ENCODE assay signal across 9 cellular contexts in genomic region chr19:3955276-3955675, GRCh38. TPM values are rescaled to one million over a fixed set of nuclear protein-coding genes. Genes with fewer than 3 reads are reported as not detected.
DNase-seq lines count a peak whose midpoint lies in the region; ATAC-seq, FAIRE-seq and TF ChIP-seq lines count a peak whose summit lies in the region.
"Not testable (repeated sequence)": the region's sequence is repeated elsewhere in the genome, so short reads cannot be mapped to it uniquely, and the experiment has no call there.
"Had no signal": no experiment of that assay in that cellular context is flagged by ENCODE, and none has a peak within 500 bp of the region (broad histone marks: within the 10 kb centered on the region; RNA-seq: fewer than 3 reads in every experiment).

No MANE protein-coding gene starts in this region.

- not testable (repeated sequence) for H3K56ac ChIP-seq in H1 (replicated peaks; ENCODE audit: insufficient read length, low read depth, low read length)

- H2BK5ac ChIP-seq in H1 (ENCODE audit: low read depth, low read length) = not testable (repeated sequence)

- H3K4me1 Mint-ChIP-seq in activated T-cell treated with anti-CD3 and anti-CD28 coated beads, Interleukin-2, amount 50 U/mL, for 24 hours (ENCODE audit: low read depth) = peaks cover 12% of the 10 kb centered on the region
- not testable (repeated sequence) for H3K4me1 Mint-ChIP-seq in progenitor cell of endocrine pancreas (ENCODE audit: low read depth)

- not testable (repeated sequence) for H2BK15ac ChIP-seq in H1 (ENCODE audit: low read length)

- not testable (repeated sequence) for H3K4me1 ChIP-seq in A549; H1 (replicated peaks in 1 of 4; ENCODE audit: control insufficient read depth in 3 of 4, insufficient read depth in 4 of 4, low read length in 3 of 4)
- H3K4me1 ChIP-seq in heart right ventricle (peaks cover 6 to 46% (median 34%) of the 10 kb centered on the region in 9 donors), skeletal muscle tissue (ENCODE audit: control insufficient read depth in 3 of 3, insufficient read depth in 3 of 3, low read length in 3 of 3) (peaks cover 16 to 63% (median 46%) of the 10 kb centered on the region in 3 donors)

- not testable (repeated sequence) for H3K14ac ChIP-seq in H1 (ENCODE audit: insufficient read length)

- H3K27me3 Mint-ChIP-seq in activated T-cell treated with anti-CD3 and anti-CD28 coated beads, Interleukin-2, amount 50 U/mL, for 24 hours; progenitor cell of endocrine pancreas: not testable (repeated sequence)

- POLR2A ChIA-PET in A549 (lab: Yijun Ruan, JAX) = not testable (repeated sequence)
- POLR2A ChIA-PET in H1 (lab: Charles Lee; ENCODE audit: partially characterized antibody) = interaction anchor here (0.6 to 24.8 kb wide), 12 partner anchors 10 to 92 kb away, joined by 3 to 870 read pairs (median 8); partner anchors contain the start of genes DAPK3, EEF2, NMRK2 and ZFR2

- FAIRE-seq in A549 (lab: Jason Lieb, UNC); H1 (lab: Jason Lieb, UNC): not testable (repeated sequence)

- H3K36me3 ChIP-seq in H1 (ENCODE audit: control insufficient read depth in 2 of 4, insufficient read depth in 4 of 4, low read length in 3 of 4) (peaks cover 2 to 24% (median 8%) of the 10 kb centered on the region in 4 experiments; a peak in 5 of 8 replicates), heart right ventricle (peaks cover 6 to 51% (median 23%) of the 10 kb centered on the region in 9 donors), skeletal muscle tissue (ENCODE audit: control insufficient read depth in 3 of 3, insufficient read depth in 3 of 3, low read length in 3 of 3) (peaks cover 11 to 24% (median 18%) of the 10 kb centered on the region in 3 donors)

- TF ChIP-seq CTCF in A549 (IDR thresholded peaks at IDR 0.05); H1 (IDR thresholded peaks at IDR 0.05; ENCODE audit: control extremely low read depth in 1 of 3, insufficient read depth in 1 of 3, low read depth in 1 of 3, low read length in 3 of 3); heart right ventricle (IDR thresholded peaks at IDR 0.05); progenitor cell of endocrine pancreas (IDR thresholded peaks at IDR 0.05; ENCODE audit: unreplicated experiment): not testable (repeated sequence)

- not testable (repeated sequence) for H3K4me3 ChIP-seq in A549; H1 (ENCODE audit: extremely low read depth in 1 of 4, insufficient read depth in 2 of 4, low read depth in 3 of 4, low read length in 4 of 4); heart right ventricle; skeletal muscle tissue (ENCODE audit: low read length in 3 of 3)

- not testable (repeated sequence) for TF ChIP-seq POLR2A in A549 (IDR thresholded peaks at IDR 0.05; ENCODE audit: low read length); H1 (IDR thresholded peaks at IDR 0.05; ENCODE audit: control extremely low read depth in 1 of 2, low read depth in 2 of 2, low read length in 2 of 2)

- not testable (repeated sequence) for ATAC-seq in A549, heart right ventricle

- not testable (repeated sequence) for H2BK12ac ChIP-seq in H1 (ENCODE audit: low read depth, low read length)

- H3K79me2 ChIP-seq in H1 (ENCODE audit: control insufficient read depth in 1 of 2, insufficient read depth in 2 of 2, low read length in 2 of 2) = not testable (repeated sequence)

- peak overlapping the region; percentile 29 for H3K27ac Mint-ChIP-seq in activated T-cell treated with anti-CD3 and anti-CD28 coated beads, Interleukin-2, amount 50 U/mL, for 24 hours
- peak overlapping the region; percentile 41 for H3K27ac Mint-ChIP-seq in progenitor cell of endocrine pancreas

- not testable (repeated sequence) for H3K9me3 ChIP-seq in A549; H1 (ENCODE audit: insufficient read depth in 2 of 2, low read depth in 1 of 2, low read length in 1 of 2); heart right ventricle; skeletal muscle tissue (ENCODE audit: control insufficient read depth in 3 of 3, low read length in 3 of 3)

- H3K27ac ChIP-seq in A549; H1 (ENCODE audit: low read depth, low read length): not testable (repeated sequence)
- H3K27ac ChIP-seq in heart right ventricle (peak overlapping the region in 6 of 10 donors; percentile 2 to 97 (median 95)), skeletal muscle tissue (ENCODE audit: low read depth, low read length) (peak overlapping the region; percentile 86)

- H3K9me3 Mint-ChIP-seq in activated T-cell treated with anti-CD3 and anti-CD28 coated beads, Interleukin-2, amount 50 U/mL, for 24 hours; progenitor cell of endocrine pancreas (ENCODE audit: low read depth): not testable (repeated sequence)

- 91% methylated on average over 12 of the region's 13 CpGs for WGBS in A549 (ENCODE audit: missing lambda C conversion rate)
- WGBS in H1 (ENCODE audit: extremely low coverage in 1 of 2, insufficient coverage in 1 of 2, insufficient read length in 1 of 2, insufficient replicate concordance in 2 of 2, low coverage in 1 of 2, low lambda C conversion rate in 2 of 2, missing lambda C conversion rate in 1 of 2), 2 experiments = 94% methylated on average over 13 of the region's 13 CpGs; no CpG with 5 or more reads in 1 of the 2 experiments
- whole genome bisulfite sequencing in heart right ventricle, 2 donors = 82 to 87% methylated on average over 13 of the region's 13 CpGs

- not testable (repeated sequence) for H3K27me3 ChIP-seq in H1 (replicated peaks in 1 of 4; ENCODE audit: control insufficient read depth in 3 of 4, extremely low read depth in 1 of 4, insufficient read depth in 3 of 4, low read length in 3 of 4); heart right ventricle; skeletal muscle tissue (ENCODE audit: control insufficient read depth in 3 of 3, insufficient read depth in 3 of 3, low read length in 3 of 3)

- not testable (repeated sequence) for H3K23me2 ChIP-seq in H1 (ENCODE audit: low read depth, low read length)

- not testable (repeated sequence) for H3K4me3 Mint-ChIP-seq in activated T-cell treated with anti-CD3 and anti-CD28 coated beads, Interleukin-2, amount 50 U/mL, for 24 hours; progenitor cell of endocrine pancreas (ENCODE audit: low read depth)

- not testable (repeated sequence) for TF ChIP-seq EP300 in A549 (IDR thresholded peaks at IDR 0.05); H1 (IDR thresholded peaks at IDR 0.05; ENCODE audit: borderline replicate concordance in 1 of 2, low read depth in 2 of 2, low read length in 2 of 2)

- H4K20me1 ChIP-seq in H1 (replicated peaks in 1 of 2; ENCODE audit: control insufficient read depth in 1 of 2, insufficient read depth in 2 of 2, low read length in 2 of 2) = not testable (repeated sequence)

- H3K36me3 Mint-ChIP-seq in activated T-cell treated with anti-CD3 and anti-CD28 coated beads, Interleukin-2, amount 50 U/mL, for 24 hours (ENCODE audit: low read depth) = peaks cover 33% of the 10 kb centered on the region
- H3K36me3 Mint-ChIP-seq in progenitor cell of endocrine pancreas (ENCODE audit: insufficient read depth) = not testable (repeated sequence)

- not testable (repeated sequence) for H3K79me1 ChIP-seq in H1 (ENCODE audit: low read depth, low read length)

- H4K5ac ChIP-seq in H1 (ENCODE audit: insufficient read length, low read depth, low read length) = not testable (repeated sequence)

- CTCF ChIA-PET in A549 (lab: Yijun Ruan, JAX) = interaction anchor here (1.0 kb wide), 1 partner anchor 134 kb away, joined by 4 read pairs; no protein-coding TSS in a partner anchor
- CTCF ChIA-PET in H1 (lab: Charles Lee; ENCODE audit: partially characterized antibody) = interaction anchor here (0.6 to 1.6 kb wide), 4 partner anchors 9 to 172 kb away, joined by 3 to 4 read pairs (median 3); no protein-coding TSS in a partner anchor

- H3K18ac ChIP-seq in H1 (ENCODE audit: extremely low read depth, low read length) = not testable (repeated sequence)

- H2BK20ac ChIP-seq in H1 (ENCODE audit: low read length) = not testable (repeated sequence)

- H3K9ac ChIP-seq in H1 (replicated peaks in 1 of 4; ENCODE audit: extremely low read depth in 1 of 4, low read depth in 3 of 4, low read length in 3 of 4) = not testable (repeated sequence)
- H3K9ac ChIP-seq in skeletal muscle tissue (ENCODE audit: low read depth in 1 of 3, low read length in 3 of 3) = peak overlapping the region in 1 of 3 donors; percentile 40

- not testable (repeated sequence) for H3K23ac ChIP-seq in H1 (ENCODE audit: insufficient read length)

- not testable (repeated sequence) for H3K4me2 ChIP-seq in A549; H1 (ENCODE audit: insufficient read depth in 1 of 2, low read depth in 2 of 2, low read length in 2 of 2)

- not testable (repeated sequence) for H4K91ac ChIP-seq in H1 (replicated peaks; ENCODE audit: insufficient read length, low read length)

- intact Hi-C loops in heart right ventricle (cut with DNase I) = loop anchor here in 1 of 10 donors (10.0 kb wide), 1 partner anchor 190 kb away; the partner anchor contains the start of genes APBA3 and MRPL54

- not testable (repeated sequence) for TF ChIP-seq RAD21 in A549 (conservative IDR thresholded peaks at IDR 0.05 in 1 of 2, IDR thresholded peaks at IDR 0.05 in 1 of 2); H1 (IDR thresholded peaks at IDR 0.05 in 1 of 2, conservative IDR thresholded peaks at IDR 0.05 in 1 of 2; ENCODE audit: low read depth in 2 of 2, low read length in 2 of 2)

- not testable (repeated sequence) for H2AFZ ChIP-seq in H1 (ENCODE audit: low read length)

- not testable (repeated sequence) for H2BK120ac ChIP-seq in H1 (replicated peaks; ENCODE audit: low read depth, low read length)

- not testable (repeated sequence) for DNase-seq in A549 (ENCODE audit: low read depth in 1 of 2, low spot score in 1 of 2); activated T-cell treated with anti-CD3 and anti-CD28 coated beads, Interleukin-2, amount 50 U/mL, for 24 hours; H1 (ENCODE audit: low read depth in 1 of 2, low spot score in 2 of 2); heart right ventricle; progenitor cell of endocrine pancreas (ENCODE audit: low spot score, unreplicated experiment)

- H4K8ac ChIP-seq in H1 (ENCODE audit: extremely low read depth, insufficient read depth, low read length) = peak overlapping the region; percentile 45; the same call in 1 of the 2 replicates

- not testable (repeated sequence) for H3K4ac ChIP-seq in H1 (replicated peaks; ENCODE audit: insufficient read length, low read depth, low read length)

- H2AK5ac ChIP-seq in H1 (ENCODE audit: low read depth, low read length) = not testable (repeated sequence)

RNA-seq across cellular contexts. Expression of gene DAPK3, which starts 15.6 kb away (rescaled TPM):
- polyA plus RNA-seq in A549 (2011; rRNA removed) (30.4 and 33.0 TPM in 2 replicates), A549 (2017; fragmentation: RNase III; extraction: RNeasy Plus Mini Kit Qiagen cat#74134 plus additional on column Dnase treatment) (54.7 to 61.8 TPM (median 54.9 TPM) in 3 replicates), H1 (2011; rRNA removed) (53.2 and 76.8 TPM in 2 replicates), heart right ventricle (100 to 1,000 TPM; 140 to 214 TPM)
- polyA plus RNA-seq in A549 (2012; cell fraction: cytosol; rRNA removed) = 80.8 and 92.4 TPM in 2 replicates
- 89.4 and 104 TPM in 2 replicates for polyA plus RNA-seq in A549 (2012; cell fraction: nucleus; rRNA removed)
- polyA minus RNA-seq in A549 (2011; rRNA and poly(A)+ RNA removed) = 44.8 and 49.2 TPM in 2 replicates
- total RNA-seq in H1 (2021; fragmentation: NEBNext Ultra II Directional; extraction: Animal tissue kit (Norgen Biotek cat#: 25700)) = 78.1 and 80.8 TPM in 2 replicates
- polyA plus RNA-seq in H1 (2011; cell fraction: cytosol; rRNA removed) = 70.8 TPM
- 106 TPM for polyA plus RNA-seq in H1 (2011; cell fraction: nucleus; rRNA removed)
- polyA plus RNA-seq in H1 (2012, experiment 1 of 2) = 67.8 to 88.3 TPM (median 85.3 TPM) in 4 replicates
- polyA plus RNA-seq in H1 (2012, experiment 2 of 2) = 51.5 TPM
- 41.4 TPM for polyA plus RNA-seq in H1 (2013, experiment 1 of 2)
- polyA plus RNA-seq in H1 (2013, experiment 2 of 2) = 42.2 TPM
- 29.4 and 48.1 TPM in 2 replicates for polyA minus RNA-seq in H1 (2011; rRNA and poly(A)+ RNA removed)
- polyA minus RNA-seq in H1 (2011; cell fraction: cytosol; rRNA and poly(A)+ RNA removed) = 45.4 TPM
- 29.7 TPM for polyA minus RNA-seq in H1 (2011; cell fraction: nucleus; rRNA and poly(A)+ RNA removed)
- total RNA-seq in heart right ventricle (100 to 1,000 TPM in 5 of 10 donors, 10 to 100 TPM in 5; 72.5 to 222 (median 99.5) TPM), progenitor cell of endocrine pancreas (105 and 106 TPM in 2 replicates), skeletal muscle tissue (63.7 TPM)

RNA-seq across cellular contexts. Expression of gene NMRK2, which starts 22.4 kb away (rescaled TPM):
- not detected in 2 replicates for polyA plus RNA-seq in A549 (2011; rRNA removed)
- not detected in 2 replicates for polyA plus RNA-seq in A549 (2012; cell fraction: cytosol; rRNA removed)
- not detected in 2 replicates for polyA plus RNA-seq in A549 (2012; cell fraction: nucleus; rRNA removed)
- not detected in 3 replicates for polyA plus RNA-seq in A549 (2017; fragmentation: RNase III; extraction: RNeasy Plus Mini Kit Qiagen cat#74134 plus additional on column Dnase treatment)
- polyA minus RNA-seq in A549 (2011; rRNA and poly(A)+ RNA removed) = not detected in 2 replicates
- 86.2 and 87.4 TPM in 2 replicates for total RNA-seq in H1 (2021; fragmentation: NEBNext Ultra II Directional; extraction: Animal tissue kit (Norgen Biotek cat#: 25700))
- 206 and 227 TPM in 2 replicates for polyA plus RNA-seq in H1 (2011; rRNA removed)
- polyA plus RNA-seq in H1 (2011; cell fraction: cytosol; rRNA removed) = 162 TPM
- polyA plus RNA-seq in H1 (2011; cell fraction: nucleus; rRNA removed) = 147 TPM
- 91.2 to 153 TPM (median 146 TPM) in 4 replicates for polyA plus RNA-seq in H1 (2012, experiment 1 of 2)
- 175 TPM for polyA plus RNA-seq in H1 (2012, experiment 2 of 2)
- 74.9 TPM for polyA plus RNA-seq in H1 (2013, experiment 1 of 2)
- polyA plus RNA-seq in H1 (2013, experiment 2 of 2) = 74.3 TPM
- 24.2 and 37.1 TPM in 2 replicates for polyA minus RNA-seq in H1 (2011; rRNA and poly(A)+ RNA removed)
- polyA minus RNA-seq in H1 (2011; cell fraction: cytosol; rRNA and poly(A)+ RNA removed) = 54.2 TPM
- polyA minus RNA-seq in H1 (2011; cell fraction: nucleus; rRNA and poly(A)+ RNA removed) = 39.7 TPM
- 1,000 to 10,000 TPM in 1 of 10 donors, 100 to 1,000 TPM in 9; 241 to 2,570 (median 640) TPM for total RNA-seq in heart right ventricle
- polyA plus RNA-seq in heart right ventricle = 1,000 to 10,000 TPM; 1,128 to 1,168 TPM
- total RNA-seq in progenitor cell of endocrine pancreas = 1.4 and 2.3 TPM in 2 replicates
- total RNA-seq in skeletal muscle tissue = 48.5 TPM
- total RNA-seq: Caco-2; CD8-positive, alpha-beta memory T cell; HT1080 had no signal
- polyA plus RNA-seq: CD8-positive, alpha-beta memory T cell had no signal

RNA-seq across cellular contexts. Expression of gene EEF2, which starts 30.0 kb away (rescaled TPM):
- polyA plus RNA-seq in A549 (2011; rRNA removed) = 526 and 680 TPM in 2 replicates
- polyA plus RNA-seq in A549 (2012; cell fraction: cytosol; rRNA removed) = 739 and 972 TPM in 2 replicates
- 944 and 1,422 TPM in 2 replicates for polyA plus RNA-seq in A549 (2012; cell fraction: nucleus; rRNA removed)
- polyA plus RNA-seq in A549 (2017; fragmentation: RNase III; extraction: RNeasy Plus Mini Kit Qiagen cat#74134 plus additional on column Dnase treatment) = 971 to 1,113 TPM (median 999 TPM) in 3 replicates
- 645 and 954 TPM in 2 replicates for polyA minus RNA-seq in A549 (2011; rRNA and poly(A)+ RNA removed)
- 3,380 and 3,443 TPM in 2 replicates for total RNA-seq in H1 (2021; fragmentation: NEBNext Ultra II Directional; extraction: Animal tissue kit (Norgen Biotek cat#: 25700))
- polyA plus RNA-seq in H1 (2011; rRNA removed) = 1,554 and 2,482 TPM in 2 replicates
- 2,432 TPM for polyA plus RNA-seq in H1 (2011; cell fraction: cytosol; rRNA removed)
- polyA plus RNA-seq in H1 (2011; cell fraction: nucleus; rRNA removed) = 2,476 TPM
- 3,535 to 4,309 TPM (median 3,652 TPM) in 4 replicates for polyA plus RNA-seq in H1 (2012, experiment 1 of 2)
- 3,970 TPM for polyA plus RNA-seq in H1 (2012, experiment 2 of 2)
- 1,821 TPM for polyA plus RNA-seq in H1 (2013, experiment 1 of 2)
- polyA plus RNA-seq in H1 (2013, experiment 2 of 2) = 1,896 TPM
- polyA minus RNA-seq in H1 (2011; rRNA and poly(A)+ RNA removed) = 1,497 and 1,567 TPM in 2 replicates
- 2,226 TPM for polyA minus RNA-seq in H1 (2011; cell fraction: cytosol; rRNA and poly(A)+ RNA removed)
- polyA minus RNA-seq in H1 (2011; cell fraction: nucleus; rRNA and poly(A)+ RNA removed) = 1,168 TPM
- 1,000 to 10,000 TPM; 1,845 to 2,887 (median 2,645) TPM for total RNA-seq in heart right ventricle
- polyA plus RNA-seq in heart right ventricle = 1,000 to 10,000 TPM in 1 of 2 donors, 100 to 1,000 TPM in 1; 704 to 1,279 TPM
- 3,028 and 3,054 TPM in 2 replicates for total RNA-seq in progenitor cell of endocrine pancreas
- total RNA-seq in skeletal muscle tissue = 4,276 TPM

RNA-seq across cellular contexts. Expression of gene PIAS4, which starts 52.3 kb away (rescaled TPM):
- polyA plus RNA-seq in A549 (2011; rRNA removed) (4.5 and 5.2 TPM in 2 replicates), A549 (2017; fragmentation: RNase III; extraction: RNeasy Plus Mini Kit Qiagen cat#74134 plus additional on column Dnase treatment) (10.6 to 12.8 TPM (median 11.3 TPM) in 3 replicates), H1 (2011; rRNA removed) (30.2 and 50.9 TPM in 2 replicates), heart right ventricle (10 to 100 TPM in 1 of 2 donors, 1 to 10 TPM in 1; 8.5 to 10.5 TPM)
- polyA plus RNA-seq in A549 (2012; cell fraction: cytosol; rRNA removed) = 8.6 and 11.9 TPM in 2 replicates
- polyA plus RNA-seq in A549 (2012; cell fraction: nucleus; rRNA removed) = 17.1 and 17.4 TPM in 2 replicates
- 8.8 and 10.8 TPM in 2 replicates for polyA minus RNA-seq in A549 (2011; rRNA and poly(A)+ RNA removed)
- total RNA-seq in H1 (2021; fragmentation: NEBNext Ultra II Directional; extraction: Animal tissue kit (Norgen Biotek cat#: 25700)) = 41.4 and 51.4 TPM in 2 replicates
- 20.8 TPM for polyA plus RNA-seq in H1 (2011; cell fraction: cytosol; rRNA removed)
- 63.1 TPM for polyA plus RNA-seq in H1 (2011; cell fraction: nucleus; rRNA removed)
- 38.4 to 43.8 TPM (median 41.8 TPM) in 4 replicates for polyA plus RNA-seq in H1 (2012, experiment 1 of 2)
- polyA plus RNA-seq in H1 (2012, experiment 2 of 2) = 41.0 TPM
- polyA plus RNA-seq in H1 (2013, experiment 1 of 2) = 50.9 TPM
- polyA plus RNA-seq in H1 (2013, experiment 2 of 2) = 51.6 TPM
- 15.1 and 22.0 TPM in 2 replicates for polyA minus RNA-seq in H1 (2011; rRNA and poly(A)+ RNA removed)
- 18.9 TPM for polyA minus RNA-seq in H1 (2011; cell fraction: cytosol; rRNA and poly(A)+ RNA removed)
- 25.7 TPM for polyA minus RNA-seq in H1 (2011; cell fraction: nucleus; rRNA and poly(A)+ RNA removed)
- total RNA-seq in heart right ventricle (10 to 100 TPM; 11.5 to 22.8 (median 14.3) TPM), progenitor cell of endocrine pancreas (55.3 and 56.3 TPM in 2 replicates), skeletal muscle tissue (19.3 TPM)

Comparison
In these comparisons a context has a peak if more than half of its experiments do, and no peak if none do; other contexts are left out.
1. RNA of gene NMRK2, which starts 22.4 kb away (total RNA-seq): 241 to 2,570 TPM in heart right ventricle, 86.2 to 87.4 TPM in H1 and 48.5 TPM in skeletal muscle tissue (single experiment); 1.4 to 2.3 TPM in progenitor cell of endocrine pancreas; every median in the first group is over 10 times any median in the second.